ENCODE assay signal across 13 cellular contexts in the genomic region with DNA sequence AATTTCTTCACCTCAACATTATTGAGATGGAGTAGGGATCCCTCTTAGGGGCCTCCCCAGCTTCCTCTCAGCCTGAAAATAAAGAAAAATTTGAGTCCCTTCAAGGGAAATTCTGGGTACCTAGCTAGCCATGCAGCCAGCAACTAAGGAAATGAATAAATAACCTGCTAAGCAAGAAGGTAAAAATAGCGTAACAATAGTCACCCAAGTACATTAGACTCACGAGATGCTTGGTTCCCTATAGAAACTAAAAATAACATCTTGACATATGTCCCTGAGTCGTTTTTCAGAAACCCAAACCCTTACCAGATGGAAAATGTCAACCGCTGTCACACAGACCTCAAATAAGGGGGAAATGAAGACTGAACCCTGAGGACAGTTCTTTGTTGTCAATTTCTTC. TPM values are rescaled to one million over a fixed set of nuclear protein-coding genes. Genes with fewer than 3 reads are reported as not detected.
DNase-seq lines count a peak whose midpoint lies in the region; ATAC-seq, FAIRE-seq and TF ChIP-seq lines count a peak whose summit lies in the region.
"Had no signal": no experiment of that assay in that cellular context is flagged by ENCODE, and none has a peak within 500 bp of the region (broad histone marks: within the 10 kb centered on the region; RNA-seq: fewer than 3 reads in every experiment).

No MANE protein-coding gene starts in this region.

- H2BK12ac ChIP-seq in mesenchymal stem cell (ENCODE audit: low read length in 2 of 2), result no peak overlapping the region

- peak; percentile 32 for DNase-seq in NCI-H2171 (lab: John Stamatoyannopoulos, UW)
- DNase-seq in activated CD4-positive, alpha-beta T cell treated with anti-CD3 and anti-CD28 coated beads, Interleukin-2, amount 50 U/mL, for 1 hour, result no peak
- DNase-seq in RCC 7860 (ENCODE audit: low spot score), result no peak
- DNase-seq in mesenchymal stem cell, result no peak
- DNase-seq in G401 (ENCODE audit: low spot score), result no peak
- DNase-seq: activated gamma-delta T cell; CD8-positive, alpha-beta memory T cell; NK-92 treated with Interleukin-12 subunit alpha and Interleukin-12 subunit beta, amount 100 ng/mL, for 24 hours; thyroid gland had no signal

- H2BK120ac ChIP-seq in mesenchymal stem cell (ENCODE audit: low read depth, low read length), result no peak overlapping the region

- H3K27me3 ChIP-seq in mesenchymal stem cell (ENCODE audit: control insufficient read depth in 1 of 2, insufficient read depth in 1 of 2, low read length in 2 of 2), result peaks cover 4 to 76% of the 10 kb centered on the region in 2 experiments
- H3K27me3 ChIP-seq: hepatocyte, thyroid gland had no signal

- no peak for FAIRE-seq in RCC 7860 (lab: Jason Lieb, UNC)

- no peaks in the 10 kb centered on the region for H3K9me3 ChIP-seq in mesenchymal stem cell (ENCODE audit: control insufficient read depth, low read length)
- H3K9me3 ChIP-seq: thyroid gland had no signal

- no peaks in the 10 kb centered on the region for H3K36me3 ChIP-seq in mesenchymal stem cell (ENCODE audit: control insufficient read depth in 1 of 2, insufficient read depth in 2 of 2, low read depth in 1 of 2, low read length in 2 of 2)
- H3K36me3 ChIP-seq: thyroid gland had no signal

- ATAC-seq in GM19455 (IDR thresholded peaks at IDR 0.05; ENCODE audit: unreplicated experiment) (peak; percentile 67), HG02973 (IDR thresholded peaks at IDR 0.05; ENCODE audit: unreplicated experiment) (peak; percentile 62)

- no peak overlapping the region for H4K8ac ChIP-seq in mesenchymal stem cell (ENCODE audit: low read length)

- in situ Hi-C loops in G401 (cut with HindIII; ENCODE audit: low sequenced_read_pairs), result no loop called here

- H3K9ac ChIP-seq in mesenchymal stem cell (ENCODE audit: low read length), result no peak overlapping the region

- H3K18ac ChIP-seq in mesenchymal stem cell (ENCODE audit: low read depth in 1 of 2, low read length in 2 of 2), result no peak overlapping the region

- 56% methylated on average over 4 of the region's 4 CpGs for WGBS in mesenchymal stem cell

- H2AFZ ChIP-seq in mesenchymal stem cell (ENCODE audit: low read depth, low read length), result no peak overlapping the region
- H2AFZ ChIP-seq: hepatocyte had no signal

- H3K14ac ChIP-seq in mesenchymal stem cell (ENCODE audit: low read length in 2 of 2), result no peak overlapping the region

- H3K4me1 ChIP-seq in mesenchymal stem cell (ENCODE audit: control insufficient read depth, insufficient read depth, low read depth, low read length), result no peaks in the 10 kb centered on the region
- H3K4me1 ChIP-seq: thyroid gland had no signal

- no peak for TF ChIP-seq CTCF in GM12875 (IDR thresholded peaks at IDR 0.05; ENCODE audit: borderline replicate concordance, insufficient read depth, low read depth, low read length)

- H2AK5ac ChIP-seq in mesenchymal stem cell (ENCODE audit: low read length, severe bottlenecking), result no peak overlapping the region

- H3K4me2 ChIP-seq in mesenchymal stem cell (ENCODE audit: low read length, poor library complexity, severe bottlenecking), result no peak overlapping the region
- H3K4me2 ChIP-seq: hepatocyte had no signal

- H2BK15ac ChIP-seq in mesenchymal stem cell (ENCODE audit: low read depth, poor library complexity, severe bottlenecking), result no peak overlapping the region

- no peak overlapping the region for H4K91ac ChIP-seq in mesenchymal stem cell (ENCODE audit: low read length)

- H3K4me3 ChIP-seq in GM12875 (ENCODE audit: low read depth, low read length), result peak overlapping the region; percentile 18
- no peak overlapping the region for H3K4me3 ChIP-seq in mesenchymal stem cell (ENCODE audit: insufficient read depth in 1 of 2, low read depth in 1 of 2, low read length in 2 of 2)
- H3K4me3 ChIP-seq: hepatocyte, thyroid gland had no signal

- H3K4ac ChIP-seq in mesenchymal stem cell (ENCODE audit: low read depth in 1 of 2, low read length in 2 of 2), result no peak overlapping the region

- H3K27ac ChIP-seq in mesenchymal stem cell (ENCODE audit: low read length, poor library complexity, severe bottlenecking), result no peak overlapping the region
- H3K27ac ChIP-seq: hepatocyte, thyroid gland had no signal

- no peaks in the 10 kb centered on the region for H3K79me1 ChIP-seq in mesenchymal stem cell (replicated peaks; ENCODE audit: low read length, poor library complexity, severe bottlenecking)

- H2BK5ac ChIP-seq in mesenchymal stem cell (ENCODE audit: low read depth, low read length, poor library complexity, severe bottlenecking), result no peak overlapping the region

- H3K23ac ChIP-seq in mesenchymal stem cell (ENCODE audit: low read length in 2 of 2), result no peak overlapping the region

RNA-seq across cellular contexts. Expression of a gene that starts 51.9 kb away (rescaled TPM):
- polyA plus RNA-seq in mesenchymal stem cell (2013, experiment 1 of 2), result 0.11 TPM
- polyA plus RNA-seq in mesenchymal stem cell (2013, experiment 2 of 2), result 0.08 TPM
- 0.12 and 4.4 TPM in 2 replicates for total RNA-seq in G401 (2014; rRNA removed; shearing (Covaris generic))
- polyA plus RNA-seq: CD8-positive, alpha-beta memory T cell had no signal
